Comparison of ENCODE assay signal across 8 cellular contexts in genomic region chr1:245156041-245156735, GRCh38. TPM values are rescaled to one million over a fixed set of nuclear protein-coding genes. Genes with fewer than 3 reads are reported as not detected.
DNase-seq lines count a peak whose midpoint lies in the region; ATAC-seq lines count a peak whose summit lies in the region.

No MANE protein-coding gene starts in this region.

- peaks cover 7 to 20% of the 10 kb centered on the region in 2 donors for H3K4me1 Mint-ChIP-seq in natural killer cell treated with Interleukin-12 subunit alpha and Interleukin-12 subunit beta and Interleukin-15 and Interleukin-18, amount 100 ng/mL, for 72 hours (ENCODE audit: low read depth in 2 of 2)

- ATAC-seq in GM21737 (IDR thresholded peaks at IDR 0.05; ENCODE audit: unreplicated experiment): peak; percentile 96
- ATAC-seq in natural killer cell treated with Interleukin-12 subunit alpha and Interleukin-12 subunit beta and Interleukin-15 and Interleukin-18, amount 100 ng/mL, for 72 hours: peak; percentile 90 to 93

- H3K4me3 Mint-ChIP-seq in natural killer cell treated with Interleukin-12 subunit alpha and Interleukin-12 subunit beta and Interleukin-15 and Interleukin-18, amount 100 ng/mL, for 72 hours: peak overlapping the region; percentile 79

- no peaks in the 10 kb centered on the region for H3K36me3 Mint-ChIP-seq in natural killer cell treated with Interleukin-12 subunit alpha and Interleukin-12 subunit beta and Interleukin-15 and Interleukin-18, amount 100 ng/mL, for 72 hours

- no peak overlapping the region for H3K27ac Mint-ChIP-seq in natural killer cell treated with Interleukin-12 subunit alpha and Interleukin-12 subunit beta and Interleukin-15 and Interleukin-18, amount 100 ng/mL, for 72 hours

- H3K27me3 Mint-ChIP-seq in natural killer cell treated with Interleukin-12 subunit alpha and Interleukin-12 subunit beta and Interleukin-15 and Interleukin-18, amount 100 ng/mL, for 72 hours: peaks cover 39 to 43% of the 10 kb centered on the region in 2 donors

- H3K9me3 Mint-ChIP-seq in natural killer cell treated with Interleukin-12 subunit alpha and Interleukin-12 subunit beta and Interleukin-15 and Interleukin-18, amount 100 ng/mL, for 72 hours: no peaks in the 10 kb centered on the region

- peak; percentile 91 for DNase-seq in DMS53 treated with DMSO at 0.1 percent for 48 hours (lab: John Stamatoyannopoulos, UW; ENCODE audit: unreplicated experiment)
- peak; percentile 65 for DNase-seq in KG1 (lab: John Stamatoyannopoulos, UW)
- peak; percentile 88 for DNase-seq in RKO (ENCODE audit: low spot score)
- DNase-seq in activated T-helper 1 cell treated with anti-CD3 and anti-CD28 coated beads, Interleukin-2, amount 50 U/mL, for 16 hours (ENCODE audit: low read depth in 1 of 2, low spot score in 1 of 2): peak; percentile 35 to 60
- peak; percentile 65 for DNase-seq in fibroblast of peridontal ligament (ENCODE audit: extremely low read depth)
- peak; percentile 82 for DNase-seq in natural killer cell treated with Interleukin-12 subunit alpha and Interleukin-12 subunit beta and Interleukin-15 and Interleukin-18, amount 100 ng/mL, for 72 hours (ENCODE audit: low spot score)
- DNase-seq in stimulated activated naive CD4-positive, alpha-beta T cell (lab: John Stamatoyannopoulos, UW): peak; percentile 19 to 57 (median 42)

RNA-seq across cellular contexts. Expression of gene KIF26B, which starts 1.4 kb away (rescaled TPM):
- not detected for total RNA-seq in natural killer cell treated with Interleukin-12 subunit alpha and Interleukin-12 subunit beta and Interleukin-15 and Interleukin-18, amount 100 ng/mL, for 72 hours

Comparison
In these comparisons a context has a peak if more than half of its experiments do, and no peak if none do; other contexts are left out.
1. Peak in every context shown above with its lines: DNase-seq and ATAC-seq.